In genomic region chr20:53736757-53737403, GRCh38 we compare ENCODE assay signal across 8 cellular contexts.
DNase-seq lines count a peak whose midpoint lies in the region; ATAC-seq and TF ChIP-seq lines count a peak whose summit lies in the region.

No MANE protein-coding gene starts in this region.

- H3K36me3 ChIP-seq in adrenal gland (replicated peaks in 1 of 2): no peaks in the 10 kb centered on the region

- 25 to 32% (median 29%) methylated on average over 6 of the region's 6 CpGs for WGBS in adrenal gland, 4 donors

- peaks cover 0 to 16% of the 10 kb centered on the region in 2 donors for H3K4me1 ChIP-seq in adrenal gland (replicated peaks in 1 of 2)

- TF ChIP-seq POLR2A in adrenal gland (IDR thresholded peaks at IDR 0.05): no peak

- DNase-seq in EH (ENCODE audit: low read depth) (peak; percentile 64), SKM-1 treated with dmso at 0.1 percent for 144 hours (lab: John Stamatoyannopoulos, UW; ENCODE audit: unreplicated experiment) (peak; percentile 46), fibroblast of pulmonary artery (ENCODE audit: low read depth) (peak; percentile 64), retinal pigment epithelial cell (ENCODE audit: low read depth) (no peak), adrenal gland (no peak)

- H3K27ac ChIP-seq in adrenal gland: peak overlapping the region in 2 of 5 donors; percentile 35 to 53

- no peaks in the 10 kb centered on the region for H3K9me3 ChIP-seq in adrenal gland (replicated peaks in 1 of 3)

- intact Hi-C loops in adrenal gland (cut with DNase I): no loop called here

- no peaks in the 10 kb centered on the region for H3K27me3 ChIP-seq in adrenal gland

- H3K4me3 ChIP-seq in fibroblast of pulmonary artery (replicated peaks; ENCODE audit: low read depth, low read length) (no peak overlapping the region), retinal pigment epithelial cell (ENCODE audit: low read length) (peak overlapping the region; percentile 40), adrenal gland (peak overlapping the region in 1 of 4 donors; percentile 36)

- peak; percentile 35 for ATAC-seq in HG03108 (IDR thresholded peaks at IDR 0.05; ENCODE audit: unreplicated experiment)
- no peak for ATAC-seq in GM21367 (IDR thresholded peaks at IDR 0.05; ENCODE audit: unreplicated experiment)
- no peak for ATAC-seq in HG03095 (IDR thresholded peaks at IDR 0.05; ENCODE audit: unreplicated experiment)

- TF ChIP-seq CTCF in fibroblast of pulmonary artery (IDR thresholded peaks at IDR 0.05; ENCODE audit: low read length, missing control alignments) (no peak), retinal pigment epithelial cell (conservative IDR thresholded peaks at IDR 0.05; ENCODE audit: low read depth, low read length) (no peak), adrenal gland (IDR thresholded peaks at IDR 0.05) (no peak)

Comparison
In these comparisons a context has a peak if more than half of its experiments do, and no peak if none do; other contexts are left out.
1. DNase-seq: peak in EH (single experiment), SKM-1 treated with dmso at 0.1 percent for 144 hours (single experiment) and fibroblast of pulmonary artery (single experiment); none in retinal pigment epithelial cell (single experiment) and adrenal gland (0 of 7).